In the genomic region with DNA sequence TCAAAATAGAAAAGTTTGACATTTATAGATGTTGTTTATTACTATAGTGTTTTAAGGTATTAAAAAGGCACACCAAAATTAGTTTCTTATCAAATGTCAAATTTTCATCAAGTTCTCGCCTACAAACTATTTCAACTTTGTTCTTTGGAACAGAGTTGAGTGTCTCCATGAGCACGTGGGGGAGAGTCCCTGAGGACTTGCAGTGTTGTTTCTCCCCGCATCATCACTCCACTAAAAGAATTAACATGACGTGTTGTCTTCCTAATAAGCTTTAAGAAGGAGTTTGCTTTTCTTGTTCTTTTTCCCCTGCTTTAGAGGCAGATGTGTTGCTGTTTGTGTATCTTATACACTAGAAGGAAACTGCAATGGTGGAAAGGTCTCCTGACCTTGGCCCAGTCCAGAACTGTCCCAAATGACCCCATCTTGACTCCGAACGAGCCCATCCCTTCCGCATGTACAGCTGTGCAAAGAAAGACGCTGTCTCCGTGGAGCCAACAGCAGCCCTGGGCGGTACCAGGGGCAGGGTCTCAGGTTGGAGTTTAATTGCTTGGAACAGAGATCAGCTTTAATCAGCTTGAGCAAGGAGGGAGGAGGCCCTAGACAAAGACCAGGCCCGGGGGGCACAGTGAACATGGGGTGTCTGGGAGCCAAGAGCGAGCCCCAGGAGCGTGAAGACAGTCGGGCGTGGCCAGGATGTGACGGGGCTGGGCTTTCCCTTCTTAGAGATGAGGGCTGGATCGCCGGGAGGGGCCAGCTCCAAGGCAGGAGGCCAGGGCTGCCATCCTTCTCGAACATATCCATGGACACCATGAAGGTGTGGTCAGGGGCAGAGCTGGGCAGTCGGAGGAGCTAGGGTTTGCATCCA, we compare ENCODE assay signal across 14 cellular contexts.
DNase-seq lines count a peak whose midpoint lies in the region; ATAC-seq and TF ChIP-seq lines count a peak whose summit lies in the region.
"Had no signal": no experiment of that assay in that cellular context is flagged by ENCODE, and none has a peak within 500 bp of the region (broad histone marks: within the 10 kb centered on the region; RNA-seq: fewer than 3 reads in every experiment).

No MANE protein-coding gene starts in this region.

- H3K36me3 ChIP-seq in H7 (replicated peaks; ENCODE audit: control insufficient read depth, insufficient read depth, low read length) = no peaks in the 10 kb centered on the region
- H3K36me3 ChIP-seq in RWPE2 (ENCODE audit: low read depth) = no peaks in the 10 kb centered on the region
- H3K36me3 ChIP-seq in right lobe of liver = no peaks in the 10 kb centered on the region
- H3K36me3 ChIP-seq in spleen = no peaks in the 10 kb centered on the region
- H3K36me3 ChIP-seq: thoracic aorta had no signal

- no peaks in the 10 kb centered on the region for H3K27me3 ChIP-seq in H7 (ENCODE audit: control insufficient read depth, insufficient read depth, low read length)
- no peaks in the 10 kb centered on the region for H3K27me3 ChIP-seq in RWPE2 (ENCODE audit: insufficient read depth, poor library complexity, severe bottlenecking)
- no peaks in the 10 kb centered on the region for H3K27me3 ChIP-seq in right lobe of liver
- no peaks in the 10 kb centered on the region for H3K27me3 ChIP-seq in spleen (replicated peaks in 1 of 7)
- H3K27me3 ChIP-seq: body of pancreas had no signal

- intact Hi-C loops in right lobe of liver (cut with DNase I) = no loop called here
- intact Hi-C loops in spleen (cut with DNase I; ENCODE audit: low total_unique reads) = no loop called here

- ATAC-seq in RWPE2 (ENCODE audit: low read depth) (no peak), right lobe of liver (no peak)
- ATAC-seq: body of pancreas had no signal

- TF ChIP-seq CTCF in RWPE2 (IDR thresholded peaks at IDR 0.05; ENCODE audit: poor library complexity, severe bottlenecking) (no peak), right lobe of liver (IDR thresholded peaks at IDR 0.05) (no peak), spleen (IDR thresholded peaks at IDR 0.05 in 8 of 11, conservative IDR thresholded peaks at IDR 0.05 in 3 of 11) (no peak)

- 63% methylated on average over 10 of the region's 20 CpGs for WGBS in right lobe of liver (ENCODE audit: insufficient coverage, low coverage, low lambda C conversion rate, missing lambda C conversion rate)
- WGBS in spleen, 5 donors = 68 to 81% (median 79%) methylated on average over 20 of the region's 20 CpGs

- H3K27ac ChIP-seq in RWPE2 (ENCODE audit: poor library complexity, severe bottlenecking) (no peak overlapping the region), right lobe of liver (no peak overlapping the region), spleen (no peak overlapping the region)
- H3K27ac ChIP-seq: body of pancreas, parathyroid adenoma, thoracic aorta had no signal

- no peak for TF ChIP-seq POLR2A in right lobe of liver (IDR thresholded peaks at IDR 0.05)
- TF ChIP-seq POLR2A in spleen (IDR thresholded peaks at IDR 0.05) = no peak

- H3K9me3 ChIP-seq in RWPE2 (ENCODE audit: severe bottlenecking) = no peaks in the 10 kb centered on the region
- no peaks in the 10 kb centered on the region for H3K9me3 ChIP-seq in right lobe of liver
- no peaks in the 10 kb centered on the region for H3K9me3 ChIP-seq in spleen
- H3K9me3 ChIP-seq: body of pancreas, thoracic aorta had no signal

- H3K4me3 ChIP-seq in H7 (ENCODE audit: insufficient read depth, low read depth, low read length) (no peak overlapping the region), RWPE2 (ENCODE audit: severe bottlenecking) (no peak overlapping the region), right lobe of liver (no peak overlapping the region), spleen (no peak overlapping the region)
- H3K4me3 ChIP-seq: body of pancreas had no signal

- H3K4me1 ChIP-seq in RWPE2 (ENCODE audit: insufficient read depth, poor library complexity, severe bottlenecking) = no peaks in the 10 kb centered on the region
- no peaks in the 10 kb centered on the region for H3K4me1 ChIP-seq in right lobe of liver
- H3K4me1 ChIP-seq in spleen = peaks cover 0 to 32% (median 20%) of the 10 kb centered on the region in 6 donors
- H3K4me1 ChIP-seq: body of pancreas, parathyroid adenoma had no signal

- DNase-seq in H7 = peak; percentile 32
- peak; percentile 42 for DNase-seq in RWPE2 (ENCODE audit: low spot score)
- DNase-seq in right lobe of liver = peak in 2 of 3 donors; percentile 17 to 43
- DNase-seq in spleen = peak; percentile 72
- no peak for DNase-seq in SIG-M5 treated with dmso at 0.1 percent for 504 hours (lab: John Stamatoyannopoulos, UW; ENCODE audit: unreplicated experiment)
- DNase-seq in stimulated activated CD4-positive, alpha-beta T cell treated with anti-CD3 and anti-CD28 coated beads, Interleukin-12 subunit alpha, Interleukin-12 subunit beta, amount 100 ng/mL, for 4 hours = no peak
- DNase-seq in COLO829 (ENCODE audit: low spot score) = no peak
- DNase-seq: CD4-positive, alpha-beta T cell; midbrain; NCI-H2107; SIG-M5 had no signal

Comparison
In these comparisons a context has a peak if more than half of its experiments do, and no peak if none do; other contexts are left out.
1. DNase-seq: peak in H7 (single experiment), RWPE2 (single experiment), right lobe of liver (2 of 3) and spleen (single experiment); none in SIG-M5 treated with dmso at 0.1 percent for 504 hours (single experiment), stimulated activated CD4-positive, alpha-beta T cell treated with anti-CD3 and anti-CD28 coated beads, Interleukin-12 subunit alpha, Interleukin-12 subunit beta, amount 100 ng/mL, for 4 hours (single experiment) and COLO829 (single experiment).